Comparison of ENCODE assay signal across 8 cellular contexts in genomic region chr3:115512565-115513410, GRCh38.
DNase-seq lines count a peak whose midpoint lies in the region; ATAC-seq, FAIRE-seq and TF ChIP-seq lines count a peak whose summit lies in the region.

No MANE protein-coding gene starts in this region.

- no peak for TF ChIP-seq CTCF in fibroblast of pulmonary artery (IDR thresholded peaks at IDR 0.05; ENCODE audit: low read length, missing control alignments)
- no peak for TF ChIP-seq CTCF in natural killer cell (IDR thresholded peaks at IDR 0.05)
- TF ChIP-seq CTCF in D721Med (IDR thresholded peaks at IDR 0.05; ENCODE audit: insufficient read depth, missing control alignments), result no peak

- H3K27ac Mint-ChIP-seq in activated CD4-positive, alpha-beta memory T cell treated with anti-CD3 and anti-CD28 coated beads, Interleukin-2, amount 10 ng/mL, durations not matched to agents 7 days and 5 days, result no peak overlapping the region
- peak overlapping the region in 1 of 2 donors; percentile 78 for H3K27ac Mint-ChIP-seq in natural killer cell

- peaks cover 16% of the 10 kb centered on the region for H3K27me3 Mint-ChIP-seq in activated T-cell treated with anti-CD3 and anti-CD28 coated beads, Interleukin-2, amount 50 U/mL, for 4 hours (ENCODE audit: low read depth)
- H3K27me3 Mint-ChIP-seq in activated CD4-positive, alpha-beta memory T cell treated with anti-CD3 and anti-CD28 coated beads, Interleukin-2, amount 10 ng/mL, durations not matched to agents 7 days and 5 days, result peaks cover 29% of the 10 kb centered on the region
- peaks cover 30 to 31% of the 10 kb centered on the region in 2 donors for H3K27me3 Mint-ChIP-seq in natural killer cell (ENCODE audit: low read depth in 2 of 2)

- H3K36me3 Mint-ChIP-seq in activated T-cell treated with anti-CD3 and anti-CD28 coated beads, Interleukin-2, amount 50 U/mL, for 4 hours (ENCODE audit: insufficient read depth), result no peaks in the 10 kb centered on the region
- no peaks in the 10 kb centered on the region for H3K36me3 Mint-ChIP-seq in activated CD4-positive, alpha-beta memory T cell treated with anti-CD3 and anti-CD28 coated beads, Interleukin-2, amount 10 ng/mL, durations not matched to agents 7 days and 5 days (ENCODE audit: low read depth)
- no peaks in the 10 kb centered on the region for H3K36me3 Mint-ChIP-seq in natural killer cell

- no peaks in the 10 kb centered on the region for H3K9me3 Mint-ChIP-seq in activated T-cell treated with anti-CD3 and anti-CD28 coated beads, Interleukin-2, amount 50 U/mL, for 4 hours
- no peaks in the 10 kb centered on the region for H3K9me3 Mint-ChIP-seq in activated CD4-positive, alpha-beta memory T cell treated with anti-CD3 and anti-CD28 coated beads, Interleukin-2, amount 10 ng/mL, durations not matched to agents 7 days and 5 days
- H3K9me3 Mint-ChIP-seq in natural killer cell, result no peaks in the 10 kb centered on the region

- intact Hi-C loops in natural killer cell (cut with micrococcal nuclease), result no loop called here
- intact Hi-C loops in posterior vena cava (cut with DNase I), result no loop called here

- H3K4me1 Mint-ChIP-seq in activated T-cell treated with anti-CD3 and anti-CD28 coated beads, Interleukin-2, amount 50 U/mL, for 4 hours (ENCODE audit: low read depth), result peaks cover 15% of the 10 kb centered on the region
- peaks cover 21% of the 10 kb centered on the region for H3K4me1 Mint-ChIP-seq in activated CD4-positive, alpha-beta memory T cell treated with anti-CD3 and anti-CD28 coated beads, Interleukin-2, amount 10 ng/mL, durations not matched to agents 7 days and 5 days
- peaks cover 21 to 24% of the 10 kb centered on the region in 2 donors for H3K4me1 Mint-ChIP-seq in natural killer cell

- POLR2A ChIA-PET in activated CD4-positive, alpha-beta memory T cell treated with anti-CD3 and anti-CD28 coated beads, Interleukin-2, amount 10 ng/mL, durations not matched to agents 7 days and 5 days (lab: Charles Lee), result no interaction called here

- peak overlapping the region; percentile 86 for H3K4me3 Mint-ChIP-seq in activated T-cell treated with anti-CD3 and anti-CD28 coated beads, Interleukin-2, amount 50 U/mL, for 4 hours
- peak overlapping the region; percentile 70 for H3K4me3 Mint-ChIP-seq in activated CD4-positive, alpha-beta memory T cell treated with anti-CD3 and anti-CD28 coated beads, Interleukin-2, amount 10 ng/mL, durations not matched to agents 7 days and 5 days
- H3K4me3 Mint-ChIP-seq in natural killer cell, result peak overlapping the region; percentile 94

- ATAC-seq in activated T-cell treated with anti-CD3 and anti-CD28 coated beads, Interleukin-2, amount 50 U/mL, for 4 hours, result peak; percentile 61 to 74
- peak; percentile 40 to 72 (median 65) for ATAC-seq in natural killer cell

- peak overlapping the region; percentile 68 for H3K4me3 ChIP-seq in fibroblast of pulmonary artery (replicated peaks; ENCODE audit: low read depth, low read length)

- no peak for DNase-seq in activated T-cell treated with anti-CD3 and anti-CD28 coated beads, Interleukin-2, amount 50 U/mL, for 4 hours
- no peak for DNase-seq in activated T-cell treated with anti-CD3 and anti-CD28 coated beads, Interleukin-2, amount 50 U/mL, for 1 hour
- peak; percentile 77 for DNase-seq in NCI-H2029 (lab: John Stamatoyannopoulos, UW)
- DNase-seq in activated CD4-positive, alpha-beta memory T cell treated with anti-CD3 and anti-CD28 coated beads, Interleukin-2, amount 10 ng/mL, durations not matched to agents 7 days and 5 days, result no peak
- peak; percentile 55 for DNase-seq in fibroblast of pulmonary artery (ENCODE audit: low read depth)
- DNase-seq in natural killer cell, result no peak
- no peak for DNase-seq in D721Med (ENCODE audit: insufficient read length, low spot score)
- no peak for DNase-seq in posterior vena cava (ENCODE audit: low spot score)

- CTCF ChIA-PET in activated CD4-positive, alpha-beta memory T cell treated with anti-CD3 and anti-CD28 coated beads, Interleukin-2, amount 10 ng/mL, durations not matched to agents 7 days and 5 days (lab: Charles Lee), result no interaction called here

- FAIRE-seq in D721Med (lab: Jason Lieb, UNC), result no peak

Comparison
In these comparisons a context has a peak if more than half of its experiments do, and no peak if none do; other contexts are left out.
1. DNase-seq: peak in NCI-H2029 (single experiment) and fibroblast of pulmonary artery (single experiment); none in activated T-cell treated with anti-CD3 and anti-CD28 coated beads, Interleukin-2, amount 50 U/mL, for 4 hours (single experiment), activated T-cell treated with anti-CD3 and anti-CD28 coated beads, Interleukin-2, amount 50 U/mL, for 1 hour (single experiment), activated CD4-positive, alpha-beta memory T cell treated with anti-CD3 and anti-CD28 coated beads, Interleukin-2, amount 10 ng/mL, durations not matched to agents 7 days and 5 days (single experiment), natural killer cell (single experiment), D721Med (single experiment) and posterior vena cava (single experiment).
2. Peak in every context shown above with its lines, with median percentiles within 50 percentile points of each other: H3K4me3 Mint-ChIP-seq.